In the genomic region with DNA sequence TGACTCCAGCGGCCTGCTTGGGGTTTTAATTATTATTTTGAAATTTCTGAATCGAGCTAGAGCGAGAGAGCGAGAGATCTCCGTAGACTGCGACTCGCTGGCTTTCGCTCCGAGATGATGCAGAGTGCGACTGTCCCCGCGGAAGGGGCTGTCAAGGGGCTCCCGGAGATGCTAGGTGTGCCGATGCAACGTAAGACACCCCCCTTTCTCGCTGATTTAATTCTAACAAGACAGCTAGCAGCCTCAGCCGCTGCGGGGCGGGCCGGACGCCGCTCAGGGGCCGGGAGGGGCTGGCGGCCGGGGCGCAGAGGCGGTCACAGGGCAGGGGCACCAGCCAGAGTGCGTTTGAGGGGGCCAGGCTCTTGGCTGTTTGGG, we compare ENCODE assay signal across 8 cellular contexts. TPM values are rescaled to one million over a fixed set of nuclear protein-coding genes. Genes with fewer than 3 reads are reported as not detected.
DNase-seq lines count a peak whose midpoint lies in the region; ATAC-seq and TF ChIP-seq lines count a peak whose summit lies in the region.

No MANE protein-coding gene starts in this region.

- no peaks in the 10 kb centered on the region for H3K79me2 ChIP-seq in OCI-LY7 (ENCODE audit: insufficient read depth, low read depth, low read length)

- peaks cover 7% of the 10 kb centered on the region for H3K4me1 ChIP-seq in OCI-LY7 (ENCODE audit: insufficient read depth, low read length, poor library complexity, severe bottlenecking)

- DNase-seq in OCI-LY7 (ENCODE audit: low spot score) (no peak), epithelial cell of proximal tubule (ENCODE audit: low read depth) (no peak), retinal pigment epithelial cell (ENCODE audit: low read depth) (no peak), NCI-H1417 treated with DMSO at 0.1 percent for 48 hours (lab: John Stamatoyannopoulos, UW) (no peak)

- H3K9me3 ChIP-seq in OCI-LY7 (ENCODE audit: low read length) = no peaks in the 10 kb centered on the region

- peak overlapping the region; percentile 65 for H3K4me3 ChIP-seq in OCI-LY7 (ENCODE audit: low read depth, low read length, poor library complexity, severe bottlenecking)
- H3K4me3 ChIP-seq in epithelial cell of proximal tubule (ENCODE audit: low read depth, low read length) = peak overlapping the region; percentile 56
- H3K4me3 ChIP-seq in retinal pigment epithelial cell (ENCODE audit: low read length) = peak overlapping the region; percentile 44

- H3K4me2 ChIP-seq in OCI-LY7 (ENCODE audit: low read length) = peak overlapping the region; percentile 85

- no TSS peak for BruUV-seq in OCI-LY7 (replicated peaks; lab: Mats Ljungman, UMichigan)

- intact Hi-C loops in OCI-LY7 (cut with micrococcal nuclease; ENCODE audit: unreplicated experiment) = no loop called here

- H3K36me3 ChIP-seq in OCI-LY7 (ENCODE audit: insufficient read depth, low read length) = no peaks in the 10 kb centered on the region

- no peaks in the 10 kb centered on the region for H4K20me1 ChIP-seq in OCI-LY7 (ENCODE audit: insufficient read depth, low read length)

- no peak for TF ChIP-seq CTCF in OCI-LY7 (conservative IDR thresholded peaks at IDR 0.05; ENCODE audit: low read length)
- TF ChIP-seq CTCF in epithelial cell of proximal tubule (conservative IDR thresholded peaks at IDR 0.05; ENCODE audit: low read depth, low read length) = no peak
- TF ChIP-seq CTCF in retinal pigment epithelial cell (conservative IDR thresholded peaks at IDR 0.05; ENCODE audit: low read depth, low read length) = no peak

- CTCF ChIA-PET in OCI-LY7 (lab: Charles Lee; ENCODE audit: unreplicated experiment) = no interaction called here

- POLR2A ChIA-PET in OCI-LY7 (lab: Charles Lee) = interaction anchor here (1.2 kb wide), 1 partner anchor 51 kb away, joined by 3 read pairs; no protein-coding TSS in a partner anchor

- no peak overlapping the region for H2AFZ ChIP-seq in OCI-LY7 (ENCODE audit: low read length)

- no peaks in the 10 kb centered on the region for H3K9me2 ChIP-seq in OCI-LY7 (ENCODE audit: insufficient read depth, low read length)

- ATAC-seq in GM19023 (IDR thresholded peaks at IDR 0.05; ENCODE audit: unreplicated experiment) (peak; percentile 9), HG02884 (IDR thresholded peaks at IDR 0.05; ENCODE audit: unreplicated experiment) (no peak), HG03045 (IDR thresholded peaks at IDR 0.05; ENCODE audit: unreplicated experiment) (no peak), HG02970 (IDR thresholded peaks at IDR 0.05; ENCODE audit: low FRiP score, unreplicated experiment) (no peak)

- no peak overlapping the region for H3K27ac ChIP-seq in OCI-LY7 (ENCODE audit: low read depth, low read length, poor library complexity, severe bottlenecking)

RNA-seq across cellular contexts. Expression of gene LHX4, which starts 0.3 kb away (rescaled TPM):
- not detected in 2 replicates for total RNA-seq in OCI-LY7 (2014; rRNA removed; shearing (Covaris generic))
- total RNA-seq in OCI-LY7 (2022) = 0.06 TPM in 1 of 2 replicates, not detected in the other
- 0.14 TPM in 1 of 2 replicates, not detected in the other for total RNA-seq in epithelial cell of proximal tubule
